ENCODE assay signal across 15 cellular contexts in the genomic region with DNA sequence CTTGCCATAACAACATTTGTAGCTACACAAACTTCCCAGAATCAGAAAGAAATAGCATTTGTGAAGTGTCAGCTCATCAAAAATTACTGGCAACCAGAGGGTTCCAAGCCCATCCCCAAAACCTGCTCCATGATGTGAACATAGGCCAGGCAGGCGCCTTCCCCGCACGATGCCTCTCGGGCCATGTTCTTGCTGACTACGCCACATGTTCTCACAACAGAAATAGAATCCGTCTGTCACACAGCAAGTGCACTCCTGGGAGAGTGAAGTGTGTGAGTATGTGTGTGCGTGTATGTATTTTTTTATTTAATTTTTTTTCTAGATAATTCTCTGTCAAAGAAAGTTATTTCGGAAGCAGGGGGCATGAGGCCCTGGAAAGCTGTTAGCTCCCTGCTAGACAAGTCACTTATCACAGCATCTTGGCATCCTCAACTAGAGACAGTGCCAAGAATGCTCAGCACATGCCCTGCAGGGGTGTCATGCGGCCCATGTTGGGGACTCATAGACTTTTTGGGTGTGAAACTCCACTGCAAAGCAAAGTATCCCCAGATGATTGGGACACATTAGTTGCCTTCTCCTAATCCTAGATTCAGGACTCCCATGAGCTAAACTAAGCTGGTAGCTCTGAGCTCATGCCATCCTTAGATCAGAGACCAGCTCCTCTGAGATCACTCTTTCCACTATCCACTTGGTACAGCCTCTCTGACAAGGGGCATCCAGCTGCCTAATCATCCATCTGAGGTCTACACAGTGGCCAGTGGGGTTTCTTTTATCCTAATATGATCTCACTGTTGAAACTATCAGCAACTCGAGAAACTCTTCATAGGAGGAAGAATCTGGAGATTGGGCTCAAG.
"Had no signal": no experiment of that assay in that cellular context is flagged by ENCODE, and none has a peak within 500 bp of the region (broad histone marks: within the 10 kb centered on the region; RNA-seq: fewer than 3 reads in every experiment).

No MANE protein-coding gene starts in this region.

- ATAC-seq: activated T-cell treated with anti-CD3 and anti-CD28 coated beads, Interleukin-2, amount 50 U/mL, for 4 hours; gastroesophageal sphincter had no signal

- H3K4me1 ChIP-seq: colonic mucosa, uterus had no signal

- H3K27me3 ChIP-seq: colonic mucosa, stomach, uterus had no signal

- DNase-seq: activated CD4-positive, alpha-beta memory T cell treated with anti-CD3 and anti-CD28 coated beads for 36 hours; activated effector memory CD4-positive, alpha-beta T cell treated with anti-CD3 and anti-CD28 coated beads, Interleukin-2, amount 50 U/mL, for 16 hours; activated naive CD8-positive, alpha-beta T cell treated with anti-CD3 and anti-CD28 coated beads for 36 hours; activated T-cell treated with anti-CD3 and anti-CD28 coated beads, Interleukin-2, amount 50 U/mL, for 4 hours; colonic mucosa; effector CD4-positive, alpha-beta T cell; kidney glomerular epithelial cell; natural killer cell; stimulated activated CD4-positive, alpha-beta T cell treated with anti-CD3 and anti-CD28 coated beads, Interleukin-4, amount 100 ng/mL, for 1 hour; stimulated activated CD8-positive, alpha-beta memory T cell treated with anti-CD3 and anti-CD28 coated beads, Interleukin-4, amount 100 ng/mL, for 48 hours; stomach; T1000; uterus had no signal

- H3K9me3 ChIP-seq: colonic mucosa, gastroesophageal sphincter, stomach, uterus had no signal

- H3K27ac ChIP-seq: colonic mucosa, gastroesophageal sphincter, stomach, uterus had no signal

- H3K4me3 ChIP-seq: colonic mucosa, gastroesophageal sphincter, lung, stomach, uterus had no signal

- H3K36me3 ChIP-seq: colonic mucosa, gastroesophageal sphincter, stomach, uterus had no signal
